Comparison of ENCODE assay signal across 1 cellular context in genomic region chr1:202561726-202562442, GRCh38.
TF ChIP-seq lines count a peak whose summit lies in the region.

No MANE protein-coding gene starts in this region.

TF ChIP-seq in K562, 482 proteins besides CTCF, POLR2A, EP300 and RAD21 (continued from another document):
- TF ChIP-seq TFE3 (CRISPR knock-in tag; IDR thresholded peaks at IDR 0.05) (no peak), MTA2 (IDR thresholded peaks at IDR 0.05; ENCODE audit: low read depth) (no peak), L3MBTL2 (IDR thresholded peaks at IDR 0.05) (no peak), ZC3H8 (IDR thresholded peaks at IDR 0.05) (no peak), ESRRA (IDR thresholded peaks at IDR 0.05; ENCODE audit: borderline replicate concordance, low read depth) (no peak), MXI1 (IDR thresholded peaks at IDR 0.05; ENCODE audit: low read depth, low read length) (no peak), CCAR2 (IDR thresholded peaks at IDR 0.05; ENCODE audit: low read depth, low read length) (no peak), ZNF77 (CRISPR knock-in tag; IDR thresholded peaks at IDR 0.05) (no peak), GMEB1 (CRISPR knock-in tag; IDR thresholded peaks at IDR 0.05) (no peak), POLR2G (IDR thresholded peaks at IDR 0.05; ENCODE audit: low read depth, low read length) (no peak), ZNF431 (CRISPR knock-in tag; IDR thresholded peaks at IDR 0.05) (no peak), MXD1 (CRISPR knock-in tag; IDR thresholded peaks at IDR 0.05; ENCODE audit: borderline replicate concordance, poor library complexity, severe bottlenecking) (no peak), KLF13 (tag; IDR thresholded peaks at IDR 0.05; ENCODE audit: borderline replicate concordance, low read depth) (no peak), ZNF274 (IDR thresholded peaks at IDR 0.05; ENCODE audit: borderline replicate concordance, low read depth, low read length) (no peak)
- TF ChIP-seq, protein P1, sequence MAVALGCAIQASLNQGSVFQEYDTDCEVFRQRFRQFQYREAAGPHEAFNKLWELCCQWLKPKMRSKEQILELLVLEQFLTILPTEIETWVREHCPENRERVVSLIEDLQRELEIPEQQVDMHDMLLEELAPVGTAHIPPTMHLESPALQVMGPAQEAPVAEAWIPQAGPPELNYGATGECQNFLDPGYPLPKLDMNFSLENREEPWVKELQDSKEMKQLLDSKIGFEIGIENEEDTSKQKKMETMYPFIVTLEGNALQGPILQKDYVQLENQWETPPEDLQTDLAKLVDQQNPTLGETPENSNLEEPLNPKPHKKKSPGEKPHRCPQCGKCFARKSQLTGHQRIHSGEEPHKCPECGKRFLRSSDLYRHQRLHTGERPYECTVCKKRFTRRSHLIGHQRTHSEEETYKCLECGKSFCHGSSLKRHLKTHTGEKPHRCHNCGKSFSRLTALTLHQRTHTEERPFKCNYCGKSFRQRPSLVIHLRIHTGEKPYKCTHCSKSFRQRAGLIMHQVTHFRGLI (CRISPR knock-in tag; IDR thresholded peaks at IDR 0.05): no peak
- TF ChIP-seq, protein P2, sequence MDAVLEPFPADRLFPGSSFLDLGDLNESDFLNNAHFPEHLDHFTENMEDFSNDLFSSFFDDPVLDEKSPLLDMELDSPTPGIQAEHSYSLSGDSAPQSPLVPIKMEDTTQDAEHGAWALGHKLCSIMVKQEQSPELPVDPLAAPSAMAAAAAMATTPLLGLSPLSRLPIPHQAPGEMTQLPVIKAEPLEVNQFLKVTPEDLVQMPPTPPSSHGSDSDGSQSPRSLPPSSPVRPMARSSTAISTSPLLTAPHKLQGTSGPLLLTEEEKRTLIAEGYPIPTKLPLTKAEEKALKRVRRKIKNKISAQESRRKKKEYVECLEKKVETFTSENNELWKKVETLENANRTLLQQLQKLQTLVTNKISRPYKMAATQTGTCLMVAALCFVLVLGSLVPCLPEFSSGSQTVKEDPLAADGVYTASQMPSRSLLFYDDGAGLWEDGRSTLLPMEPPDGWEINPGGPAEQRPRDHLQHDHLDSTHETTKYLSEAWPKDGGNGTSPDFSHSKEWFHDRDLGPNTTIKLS (IDR thresholded peaks at IDR 0.05; ENCODE audit: borderline replicate concordance, low read depth): no peak
- TF ChIP-seq, protein P3, sequence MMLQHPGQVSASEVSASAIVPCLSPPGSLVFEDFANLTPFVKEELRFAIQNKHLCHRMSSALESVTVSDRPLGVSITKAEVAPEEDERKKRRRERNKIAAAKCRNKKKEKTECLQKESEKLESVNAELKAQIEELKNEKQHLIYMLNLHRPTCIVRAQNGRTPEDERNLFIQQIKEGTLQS (IDR thresholded peaks at IDR 0.05): no peak
- TF ChIP-seq, protein P3 (CRISPR knock-in tag; conservative IDR thresholded peaks at IDR 0.05): no peak
